13 cellular contexts compared by ENCODE assay signal in the genomic region with DNA sequence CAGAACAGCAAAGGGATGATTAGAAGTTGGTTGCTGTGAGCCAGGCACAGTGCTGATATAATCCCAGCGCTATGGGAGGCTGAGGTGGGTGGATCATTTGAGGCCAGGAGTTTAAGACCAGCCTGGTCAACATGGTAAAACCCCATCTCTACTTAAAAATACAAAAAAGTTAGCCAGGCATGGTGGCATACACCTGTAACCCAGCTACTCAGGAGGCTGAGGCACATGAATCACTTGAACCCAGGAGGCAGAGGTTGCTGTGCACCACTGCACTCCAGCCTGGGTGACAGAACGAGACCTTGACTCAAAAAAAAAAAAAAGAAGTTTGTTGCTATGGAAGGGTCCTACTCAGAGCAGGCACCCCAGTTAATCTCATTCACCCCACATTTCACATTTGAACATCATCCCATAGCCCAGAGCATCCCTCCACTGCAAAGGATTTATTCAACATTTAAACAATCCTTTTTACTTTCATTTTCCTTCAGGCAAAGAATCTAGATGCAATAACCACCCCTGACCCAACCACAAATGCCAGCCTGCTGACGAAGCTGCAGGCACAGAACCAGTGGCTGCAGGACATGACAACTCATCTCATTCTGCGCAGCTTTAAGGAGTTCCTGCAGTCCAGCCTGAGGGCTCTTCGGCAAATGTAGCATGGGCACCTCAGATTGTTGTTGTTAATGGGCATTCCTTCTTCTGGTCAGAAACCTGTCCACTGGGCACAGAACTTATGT. TPM values are rescaled to one million over a fixed set of nuclear protein-coding genes. Genes with fewer than 3 reads are reported as not detected.
A peak's percentile ranks its signal among the peaks of the same experiment; 100 is the strongest.
DNase-seq lines count a peak whose midpoint lies in the region; ATAC-seq, FAIRE-seq and TF ChIP-seq lines count a peak whose summit lies in the region.
"Had no signal": no experiment of that assay in that cellular context is flagged by ENCODE, and none has a peak within 500 bp of the region (broad histone marks: within the 10 kb centered on the region; RNA-seq: fewer than 3 reads in every experiment).

No MANE protein-coding gene starts in this region.

- peak overlapping the region in 3 of 11 experiments; percentile 32 to 92 (median 88); a peak in 3 of 22 replicates for H3K9ac ChIP-seq in BLaER1 treated with 17β-estradiol and CSF1 and Interleukin-3, amounts not matched to agents 10 nM and 100 nM
- no peak overlapping the region for H3K9ac ChIP-seq in Karpas-422 (ENCODE audit: low read length)
- H3K9ac ChIP-seq in keratinocyte (ENCODE audit: control insufficient read depth, extremely low read depth, insufficient read depth, low read length): no peak overlapping the region

- no peaks in the 10 kb centered on the region for H3K9me2 ChIP-seq in Karpas-422 (replicated peaks; ENCODE audit: insufficient read depth, low read length)

- peak; percentile 37 for DNase-seq in Karpas-422
- no peak for DNase-seq in activated naive CD8-positive, alpha-beta T cell treated with anti-CD3 and anti-CD28 coated beads, Interleukin-2, amount 50 U/mL, for 24 hours
- DNase-seq in keratinocyte (ENCODE audit: low read depth, low spot score): peak; percentile 66
- no peak for DNase-seq in NCI-H2081 treated with DMSO at 0.1 percent for 48 hours (lab: John Stamatoyannopoulos, UW)
- no peak for DNase-seq in NCI-H2227 treated with DMSO at 0.1 percent for 48 hours (lab: John Stamatoyannopoulos, UW)
- no peak for DNase-seq in Caco-2
- DNase-seq in DMS79 (lab: John Stamatoyannopoulos, UW): no peak
- DNase-seq: left ventricle myocardium inferior, NCI-H345 had no signal

- no peaks in the 10 kb centered on the region for H3K36me3 Mint-ChIP-seq in activated naive CD8-positive, alpha-beta T cell treated with anti-CD3 and anti-CD28 coated beads, Interleukin-2, amount 50 U/mL, for 24 hours (ENCODE audit: low read depth)
- H3K36me3 Mint-ChIP-seq in Caco-2 (ENCODE audit: insufficient read depth, unreplicated experiment): no peaks in the 10 kb centered on the region
- H3K36me3 Mint-ChIP-seq: WTC11 had no signal

- BruUV-seq in Caco-2 (replicated peaks; lab: Mats Ljungman, UMichigan): no TSS peak

- peak overlapping the region; percentile 7 to 98 (median 35); a peak in 19 of 22 replicates for H3K4me2 ChIP-seq in BLaER1 treated with 17β-estradiol and CSF1 and Interleukin-3, amounts not matched to agents 10 nM and 100 nM
- H3K4me2 ChIP-seq in Karpas-422 (ENCODE audit: low read depth, low read length, poor library complexity, severe bottlenecking) (peak overlapping the region; percentile 47), keratinocyte (ENCODE audit: control insufficient read depth, extremely low read depth, insufficient read depth, low read depth, low read length) (peak overlapping the region; percentile 43)

- no peaks in the 10 kb centered on the region for H3K9me3 Mint-ChIP-seq in activated naive CD8-positive, alpha-beta T cell treated with anti-CD3 and anti-CD28 coated beads, Interleukin-2, amount 50 U/mL, for 24 hours
- H3K9me3 Mint-ChIP-seq in Caco-2 (ENCODE audit: unreplicated experiment): no peaks in the 10 kb centered on the region
- H3K9me3 Mint-ChIP-seq: WTC11 had no signal

- no peak overlapping the region for H3K4me3 Mint-ChIP-seq in activated naive CD8-positive, alpha-beta T cell treated with anti-CD3 and anti-CD28 coated beads, Interleukin-2, amount 50 U/mL, for 24 hours
- no peak overlapping the region for H3K4me3 Mint-ChIP-seq in Caco-2 (ENCODE audit: unreplicated experiment)
- H3K4me3 Mint-ChIP-seq: WTC11 had no signal

- intact Hi-C loops in Caco-2 (cut with micrococcal nuclease; ENCODE audit: unreplicated experiment): no loop called here

- H2AFZ ChIP-seq in Karpas-422 (ENCODE audit: low read length) (no peak overlapping the region; the same call in 1 of the 2 replicates), keratinocyte (ENCODE audit: control insufficient read depth, low read length) (no peak overlapping the region)

- H3K4me1 Mint-ChIP-seq in activated naive CD8-positive, alpha-beta T cell treated with anti-CD3 and anti-CD28 coated beads, Interleukin-2, amount 50 U/mL, for 24 hours: peaks cover 23% of the 10 kb centered on the region
- H3K4me1 Mint-ChIP-seq in Caco-2 (ENCODE audit: low read depth, unreplicated experiment): peaks cover 9% of the 10 kb centered on the region

- ATAC-seq in activated naive CD8-positive, alpha-beta T cell treated with anti-CD3 and anti-CD28 coated beads, Interleukin-2, amount 50 U/mL, for 24 hours: peak; percentile 42
- ATAC-seq: WTC11 had no signal

- peaks cover 0 to 7% (median 3%) of the 10 kb centered on the region in 11 experiments; a peak in 10 of 22 replicates for H3K9me3 ChIP-seq in BLaER1 treated with 17β-estradiol and CSF1 and Interleukin-3, amounts not matched to agents 10 nM and 100 nM (replicated peaks in 1 of 11)
- no peaks in the 10 kb centered on the region for H3K9me3 ChIP-seq in Karpas-422 (ENCODE audit: low read length)
- H3K9me3 ChIP-seq in keratinocyte (ENCODE audit: control insufficient read depth, low read depth, low read length): no peaks in the 10 kb centered on the region
- H3K9me3 ChIP-seq in Caco-2: no peaks in the 10 kb centered on the region
- H3K9me3 ChIP-seq: left ventricle myocardium inferior had no signal

- no peak overlapping the region for H3K27ac Mint-ChIP-seq in activated naive CD8-positive, alpha-beta T cell treated with anti-CD3 and anti-CD28 coated beads, Interleukin-2, amount 50 U/mL, for 24 hours
- H3K27ac Mint-ChIP-seq in Caco-2 (ENCODE audit: unreplicated experiment): no peak overlapping the region
- H3K27ac Mint-ChIP-seq: WTC11 had no signal

- peaks cover 40% of the 10 kb centered on the region for H3K27me3 Mint-ChIP-seq in activated naive CD8-positive, alpha-beta T cell treated with anti-CD3 and anti-CD28 coated beads, Interleukin-2, amount 50 U/mL, for 24 hours
- H3K27me3 Mint-ChIP-seq in Caco-2 (ENCODE audit: insufficient read depth, unreplicated experiment): no peaks in the 10 kb centered on the region

- H3K79me2 ChIP-seq in Karpas-422 (ENCODE audit: low read length) (no peaks in the 10 kb centered on the region), keratinocyte (ENCODE audit: control insufficient read depth, insufficient read depth, low read length) (no peaks in the 10 kb centered on the region)

- H4K20me1 ChIP-seq in BLaER1 treated with 17β-estradiol and CSF1 and Interleukin-3, amounts not matched to agents 10 nM and 100 nM: peaks cover 0 to 31% (median 0%) of the 10 kb centered on the region in 11 experiments; a peak in 5 of 22 replicates
- no peaks in the 10 kb centered on the region for H4K20me1 ChIP-seq in Karpas-422 (ENCODE audit: insufficient read depth, low read depth, low read length)
- H4K20me1 ChIP-seq in keratinocyte (ENCODE audit: control insufficient read depth, extremely low read depth, insufficient read depth, low read length): no peaks in the 10 kb centered on the region

- H3K27me3 ChIP-seq in BLaER1 treated with 17β-estradiol and CSF1 and Interleukin-3, amounts not matched to agents 10 nM and 100 nM: peaks cover 0 to 13% (median 6%) of the 10 kb centered on the region in 11 experiments; a peak in 12 of 22 replicates
- no peaks in the 10 kb centered on the region for H3K27me3 ChIP-seq in Karpas-422 (ENCODE audit: low read length)
- H3K27me3 ChIP-seq in keratinocyte (ENCODE audit: control insufficient read depth, extremely low read depth, insufficient read depth, low read length): no peaks in the 10 kb centered on the region
- H3K27me3 ChIP-seq in Caco-2 (replicated peaks; ENCODE audit: control insufficient read depth, insufficient read depth, low read length): no peaks in the 10 kb centered on the region

- peak; percentile 95 for FAIRE-seq in keratinocyte (lab: Jason Lieb, UNC)

- H3K27ac ChIP-seq in BLaER1 treated with 17β-estradiol and CSF1 and Interleukin-3, amounts not matched to agents 10 nM and 100 nM: peak overlapping the region in 2 of 11 experiments; percentile 5 to 26; a peak in 2 of 22 replicates
- H3K27ac ChIP-seq in Karpas-422 (ENCODE audit: low read length) (no peak overlapping the region), keratinocyte (ENCODE audit: control insufficient read depth, insufficient read depth, low read length) (no peak overlapping the region)
- H3K27ac ChIP-seq: left ventricle myocardium inferior had no signal

- H3K4me1 ChIP-seq in BLaER1 treated with 17β-estradiol and CSF1 and Interleukin-3, amounts not matched to agents 10 nM and 100 nM: peaks cover 20 to 45% (median 30%) of the 10 kb centered on the region in 10 experiments
- H3K4me1 ChIP-seq in Karpas-422 (ENCODE audit: low read length): peaks cover 14% of the 10 kb centered on the region
- peaks cover 19% of the 10 kb centered on the region for H3K4me1 ChIP-seq in keratinocyte (ENCODE audit: control insufficient read depth, extremely low read depth, insufficient read depth, low read length)
- H3K4me1 ChIP-seq in Caco-2: peaks cover 10% of the 10 kb centered on the region

- POLR2A ChIA-PET in Caco-2 (lab: Charles Lee): no interaction called here

- no peaks in the 10 kb centered on the region for H3K9me1 ChIP-seq in keratinocyte (ENCODE audit: control insufficient read depth, extremely low read depth, insufficient read depth, low read length)

- no peak for TF ChIP-seq CTCF in keratinocyte (optimal IDR thresholded peaks at IDR 0.05 in 1 of 3, IDR thresholded peaks at IDR 0.05 in 1 of 3, conservative IDR thresholded peaks at IDR 0.05 in 1 of 3; ENCODE audit: extremely low read depth in 1 of 3, insufficient read depth in 2 of 3, low read length in 3 of 3)
- TF ChIP-seq CTCF in Caco-2 (IDR thresholded peaks at IDR 0.05; ENCODE audit: insufficient read depth in 1 of 2, low read depth in 1 of 2, low read length in 1 of 2, severe bottlenecking in 1 of 2, unreplicated experiment in 1 of 2): no peak

- H3K36me3 ChIP-seq in BLaER1 treated with 17β-estradiol and CSF1 and Interleukin-3, amounts not matched to agents 10 nM and 100 nM: peaks cover 0 to 42% (median 0%) of the 10 kb centered on the region in 11 experiments; a peak in 6 of 22 replicates
- H3K36me3 ChIP-seq in Karpas-422 (ENCODE audit: insufficient read depth, low read length): no peaks in the 10 kb centered on the region
- no peaks in the 10 kb centered on the region for H3K36me3 ChIP-seq in keratinocyte (ENCODE audit: control insufficient read depth in 2 of 2, extremely low read depth in 1 of 2, insufficient read depth in 2 of 2, low read length in 2 of 2)
- H3K36me3 ChIP-seq in Caco-2 (ENCODE audit: control insufficient read depth, insufficient read depth, low read length): no peaks in the 10 kb centered on the region
- H3K36me3 ChIP-seq: left ventricle myocardium inferior had no signal

- CTCF ChIA-PET in Caco-2 (lab: Charles Lee): interaction anchor here (0.6 kb wide), 1 partner anchor 105 kb away, joined by 9 read pairs; no protein-coding TSS in a partner anchor

- dilution Hi-C loops in keratinocyte (cut with MboI; ENCODE audit: extremely low pct_ligation_motif_present, low sequenced_read_pairs): loop anchor here (25.0 kb wide), 1 partner anchor 169 kb away; no protein-coding TSS in a partner anchor

- H3K4me3 ChIP-seq in BLaER1 treated with 17β-estradiol and CSF1 and Interleukin-3, amounts not matched to agents 10 nM and 100 nM: peak overlapping the region in 2 of 10 experiments; percentile 72 to 75; a peak in 3 of 20 replicates
- H3K4me3 ChIP-seq in Karpas-422 (ENCODE audit: low read length) (0 out of 2 replicates have a peak overlapping the region, but pooled peaks have one; percentile 17), keratinocyte (ENCODE audit: control insufficient read depth in 2 of 3, extremely low read depth in 1 of 3, insufficient read depth in 2 of 3, low read depth in 1 of 3, low read length in 3 of 3) (peak overlapping the region in 1 of 3 experiments; percentile 30), Caco-2 (ENCODE audit: low read depth, low read length) (no peak overlapping the region)
- H3K4me3 ChIP-seq: left ventricle myocardium inferior, skin epidermis had no signal

RNA-seq across cellular contexts. Expression of a gene that starts 4.1 kb away (rescaled TPM):
- total RNA-seq in Karpas-422 (2014; rRNA removed; shearing (Covaris generic); ENCODE audit: low replicate concordance): 0.25 TPM in 1 of 2 replicates, not detected in the other
- 0.10 to 5.0 TPM (median 2.7 TPM) in 3 replicates for polyA plus RNA-seq in keratinocyte
- polyA plus RNA-seq in keratinocyte (2011; ENCODE audit: low read depth): not detected
- polyA plus RNA-seq in keratinocyte (2011; cell fraction: cytosol; rRNA removed): 2.6 and 3.2 TPM in 2 replicates
- 25.2 and 38.7 TPM in 2 replicates for polyA plus RNA-seq in keratinocyte (2011; cell fraction: nucleus; rRNA removed)
- polyA plus RNA-seq in keratinocyte (2012; ENCODE audit: low replicate concordance): not detected in 2 replicates
- polyA minus RNA-seq in keratinocyte: 0.63 to 3.1 TPM in 2 of 3 replicates, not detected in the other
- polyA minus RNA-seq in keratinocyte (2011; cell fraction: cytosol; rRNA and poly(A)+ RNA removed): not detected
- polyA minus RNA-seq in keratinocyte (2011; cell fraction: nucleus; rRNA and poly(A)+ RNA removed): 6.1 and 15.0 TPM in 2 replicates
- not detected in 2 replicates for total RNA-seq in Caco-2 (2022)
- total RNA-seq: cerebellum had no signal

Comparison
In these comparisons a context has a peak if more than half of its experiments do, and no peak if none do; other contexts are left out.
1. DNase-seq: peak in Karpas-422 (single experiment) and keratinocyte (single experiment); none in activated naive CD8-positive, alpha-beta T cell treated with anti-CD3 and anti-CD28 coated beads, Interleukin-2, amount 50 U/mL, for 24 hours (single experiment), NCI-H2081 treated with DMSO at 0.1 percent for 48 hours (single experiment), NCI-H2227 treated with DMSO at 0.1 percent for 48 hours (single experiment), Caco-2 (0 of 2) and DMS79 (single experiment).
2. Peak in every context shown above with its lines, with median percentiles within 50 percentile points of each other: H3K4me2 ChIP-seq.